In genomic region chr11:47641585-47642098, GRCh38 we compare ENCODE assay signal across 8 cellular contexts. TPM values are rescaled to one million over a fixed set of nuclear protein-coding genes. Genes with fewer than 3 reads are reported as not detected.
DNase-seq lines count a peak whose midpoint lies in the region; ATAC-seq, FAIRE-seq and TF ChIP-seq lines count a peak whose summit lies in the region.

No MANE protein-coding gene starts in this region.

- no peaks in the 10 kb centered on the region for H3K9me3 ChIP-seq in right atrium auricular region

- peaks cover 22 to 33% of the 10 kb centered on the region in 2 donors for H3K4me1 Mint-ChIP-seq in immature natural killer cell
- peaks cover 25% of the 10 kb centered on the region for H3K4me1 Mint-ChIP-seq in stimulated activated naive CD8-positive, alpha-beta T cell treated with anti-CD3 and anti-CD28 coated beads, Interleukin-15, amount 100 ng/mL, for 72 hours

- H3K27me3 ChIP-seq in right atrium auricular region: no peaks in the 10 kb centered on the region

- FAIRE-seq in GM12891 (lab: Jason Lieb, UNC): no peak

- intact Hi-C loops in cardiac septum (cut with DNase I): loop anchor here (2.0 kb wide), 1 partner anchor 207 kb away; the partner anchor contains the start of gene NUP160

- peaks cover 11 to 12% (median 12%) of the 10 kb centered on the region in 3 donors for H3K36me3 Mint-ChIP-seq in immature natural killer cell

- H3K4me3 ChIP-seq in right atrium auricular region: peak overlapping the region; percentile 70 to 84

- 6% methylated on average over 14 of the region's 14 CpGs for WGBS in adipose tissue, 3 donors

- H3K4me3 Mint-ChIP-seq in immature natural killer cell: peak overlapping the region; percentile 91 to 95 (median 94)
- H3K4me3 Mint-ChIP-seq in stimulated activated naive CD8-positive, alpha-beta T cell treated with anti-CD3 and anti-CD28 coated beads, Interleukin-15, amount 100 ng/mL, for 72 hours: peak overlapping the region; percentile 94 to 98

- peaks cover 0 to 20% of the 10 kb centered on the region in 2 donors for H3K4me1 ChIP-seq in right atrium auricular region

- ATAC-seq in stimulated activated naive CD8-positive, alpha-beta T cell treated with anti-CD3 and anti-CD28 coated beads, Interleukin-15, amount 100 ng/mL, for 72 hours: no peak
- ATAC-seq in HG02623 (IDR thresholded peaks at IDR 0.05; ENCODE audit: unreplicated experiment): no peak
- no peak for ATAC-seq in HG02571 (IDR thresholded peaks at IDR 0.05; ENCODE audit: unreplicated experiment)

- H3K27me3 Mint-ChIP-seq in immature natural killer cell (ENCODE audit: low read depth in 3 of 3): peaks cover 0 to 2% (median 2%) of the 10 kb centered on the region in 3 donors
- no peaks in the 10 kb centered on the region for H3K27me3 Mint-ChIP-seq in stimulated activated naive CD8-positive, alpha-beta T cell treated with anti-CD3 and anti-CD28 coated beads, Interleukin-15, amount 100 ng/mL, for 72 hours

- H3K36me3 ChIP-seq in right atrium auricular region: peaks cover 16% of the 10 kb centered on the region

- H3K27ac Mint-ChIP-seq in immature natural killer cell: peak overlapping the region; percentile 94 to 97 (median 96)
- peak overlapping the region; percentile 98 to 99 for H3K27ac Mint-ChIP-seq in stimulated activated naive CD8-positive, alpha-beta T cell treated with anti-CD3 and anti-CD28 coated beads, Interleukin-15, amount 100 ng/mL, for 72 hours

- H3K27ac ChIP-seq in right atrium auricular region: peak overlapping the region; percentile 92 to 96
- peak overlapping the region; percentile 78 for H3K27ac ChIP-seq in adipose tissue (ENCODE audit: low read depth, low read length)

- no peak for DNase-seq in right atrium auricular region (ENCODE audit: low spot score)
- DNase-seq in cardiac septum (ENCODE audit: low spot score): no peak
- DNase-seq in immature natural killer cell: no peak
- DNase-seq in stimulated activated naive CD8-positive, alpha-beta T cell treated with anti-CD3 and anti-CD28 coated beads, Interleukin-15, amount 100 ng/mL, for 72 hours: no peak
- DNase-seq in GM12891 (ENCODE audit: insufficient read length, low spot score): no peak

- H3K9me3 Mint-ChIP-seq in immature natural killer cell: no peaks in the 10 kb centered on the region
- H3K9me3 Mint-ChIP-seq in stimulated activated naive CD8-positive, alpha-beta T cell treated with anti-CD3 and anti-CD28 coated beads, Interleukin-15, amount 100 ng/mL, for 72 hours: no peaks in the 10 kb centered on the region

- no peak for TF ChIP-seq CTCF in right atrium auricular region (IDR thresholded peaks at IDR 0.05)

- no peak for TF ChIP-seq POLR2A in GM12891 (IDR thresholded peaks at IDR 0.05; ENCODE audit: low read depth, low read length)

TF ChIP-seq in GM12891, 5 proteins besides CTCF, POLR2A, EP300 and RAD21:
- TF ChIP-seq POLR2AphosphoS5 (IDR thresholded peaks at IDR 0.05; ENCODE audit: low read depth, low read length) (no peak), TAF1 (IDR thresholded peaks at IDR 0.05; ENCODE audit: low read depth, low read length) (no peak), PAX5 (IDR thresholded peaks at IDR 0.05; ENCODE audit: insufficient read depth, low read length, severe bottlenecking) (no peak), SPI1 (IDR thresholded peaks at IDR 0.05; ENCODE audit: low read depth, low read length) (no peak), POU2F2 (IDR thresholded peaks at IDR 0.05; ENCODE audit: low read depth, low read length) (no peak)

RNA-seq across cellular contexts. Expression of gene MTCH2, which starts 0.7 kb away (rescaled TPM):
- 10 to 100 TPM; 40.9 to 52.4 TPM for total RNA-seq in right atrium auricular region
- 77.4 TPM for total RNA-seq in cardiac septum
- polyA plus RNA-seq in adipose tissue: 10 to 100 TPM; 22.6 to 72.4 (median 53.0) TPM
- 10 to 100 TPM; 66.9 to 86.2 (median 73.8) TPM for polyA plus RNA-seq in immature natural killer cell
- 104 TPM for polyA plus RNA-seq in GM12891 (2012; ENCODE audit: low read depth, missing spikeins)

RNA-seq across cellular contexts. Expression of gene C1QTNF4, which starts 47.4 kb away (rescaled TPM):
- total RNA-seq in right atrium auricular region: under 1 TPM in 1 of 2 donors, not detected in 1; 0.86 TPM
- total RNA-seq in cardiac septum: 0.51 TPM
- polyA plus RNA-seq in adipose tissue: under 1 TPM; 0.45 to 0.74 (median 0.66) TPM
- under 1 TPM in 1 of 3 donors, not detected in 2; 0.24 TPM for polyA plus RNA-seq in immature natural killer cell
- not detected for polyA plus RNA-seq in GM12891 (2012; ENCODE audit: low read depth, missing spikeins)

RNA-seq across cellular contexts. Expression of gene FAM180B, which starts 55.2 kb away (rescaled TPM):
- total RNA-seq in right atrium auricular region (under 1 TPM in 1 of 2 donors, not detected in 1; 0.89 TPM), cardiac septum (not detected)
- polyA plus RNA-seq in adipose tissue (1 to 10 TPM in 1 of 3 donors, under 1 TPM in 1, not detected in 1; 0.43 to 1.8 TPM), immature natural killer cell (not detected)
- not detected for polyA plus RNA-seq in GM12891 (2012; ENCODE audit: low read depth, missing spikeins)
